In the genomic region with DNA sequence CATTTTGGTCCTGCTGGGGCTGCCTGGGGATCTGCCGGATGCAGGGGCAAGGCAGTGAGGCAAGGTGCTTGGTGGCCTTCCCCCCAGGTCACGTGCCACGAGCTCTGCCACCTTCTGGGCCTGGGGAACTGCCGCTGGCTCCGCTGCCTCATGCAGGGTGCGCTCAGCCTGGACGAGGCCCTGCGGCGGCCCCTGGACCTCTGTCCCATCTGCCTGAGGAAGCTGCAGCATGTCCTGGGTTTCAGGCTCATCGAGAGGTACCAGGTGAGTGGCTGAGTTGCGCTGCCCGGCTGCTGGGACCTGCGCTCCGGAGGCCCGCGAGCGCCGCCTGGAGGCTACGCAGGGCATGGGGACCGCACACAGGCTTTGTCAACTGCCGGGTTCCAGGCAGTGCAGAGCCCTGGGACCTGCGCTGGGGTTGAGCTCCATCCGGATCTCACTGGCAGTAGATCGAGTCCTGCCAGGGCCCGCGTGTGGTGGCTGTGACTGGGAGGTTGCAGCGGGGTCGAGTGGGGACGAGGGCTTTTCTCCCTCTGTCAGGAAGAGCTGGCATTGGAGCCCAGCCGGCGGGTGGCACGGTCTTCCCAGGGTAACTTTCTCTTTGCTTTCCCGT, we compare ENCODE assay signal across 8 cellular contexts. TPM values are rescaled to one million over a fixed set of nuclear protein-coding genes. Genes with fewer than 3 reads are reported as not detected.
DNase-seq lines count a peak whose midpoint lies in the region; FAIRE-seq and TF ChIP-seq lines count a peak whose summit lies in the region.

No MANE protein-coding gene starts in this region.

- H3K27ac ChIP-seq in HEK293 (ENCODE audit: extremely low read depth, low read depth, low read length): no peak overlapping the region
- H3K27ac ChIP-seq in colonic mucosa: no peak overlapping the region

- H3K36me3 ChIP-seq in HEK293 (ENCODE audit: control insufficient read depth in 2 of 2, insufficient read depth in 1 of 2, low read length in 2 of 2): no peaks in the 10 kb centered on the region
- H3K36me3 ChIP-seq in colonic mucosa: no peaks in the 10 kb centered on the region

- no peaks in the 10 kb centered on the region for H3K9me3 ChIP-seq in HEK293 (ENCODE audit: control insufficient read depth, insufficient read depth, low read depth, low read length)
- no peaks in the 10 kb centered on the region for H3K9me3 ChIP-seq in colonic mucosa

- H3K4me1 ChIP-seq in HEK293 (ENCODE audit: control insufficient read depth, insufficient read depth, low read length) (no peaks in the 10 kb centered on the region), colonic mucosa (no peaks in the 10 kb centered on the region)

- TF ChIP-seq CTCF in HEK293 (tag by site-specific recombination; IDR thresholded peaks at IDR 0.05) (peak; percentile 79), colonic mucosa (IDR thresholded peaks at IDR 0.05) (peak; percentile 91)

- no peak for FAIRE-seq in GM12892 (lab: Jason Lieb, UNC)

- intact Hi-C loops in colonic mucosa (cut with DNase I): no loop called here

- TF ChIP-seq POLR2A in GM12892 (IDR thresholded peaks at IDR 0.05; ENCODE audit: low read depth, low read length): 0 out of 2 replicates have a peak, but pooled peaks have one; percentile 26

- POLR2A ChIA-PET in HEK293 (lab: Yijun Ruan, JAX): interaction anchor here (0.6 kb wide), 1 partner anchor 1140 kb away, joined by 3 read pairs; a partner anchor contains a TSS

- H3K4me3 ChIP-seq in HEK293 (ENCODE audit: low read depth, low read length) (no peak overlapping the region), colonic mucosa (no peak overlapping the region)

- peak; percentile 90 for DNase-seq in GM12892 (ENCODE audit: insufficient read length)
- DNase-seq in NCI-H1048 (lab: John Stamatoyannopoulos, UW): peak; percentile 21
- DNase-seq in activated CD4-positive, alpha-beta T cell treated with anti-CD3 and anti-CD28 coated beads for 48 hours: peak; percentile 87
- DNase-seq in colonic mucosa: peak; percentile 76
- DNase-seq in medulla oblongata (ENCODE audit: extremely low spot score): peak; percentile 76
- DNase-seq in stimulated activated CD8-positive, alpha-beta memory T cell treated with anti-CD3 and anti-CD28 coated beads, Interleukin-12 subunit alpha, Interleukin-12 subunit beta, amount 100 ng/mL, for 4 hours (ENCODE audit: low read depth): peak; percentile 62
- no peak for DNase-seq in glomerular visceral epithelial cell (ENCODE audit: extremely low spot score)

- CTCF ChIA-PET in HEK293 (lab: Yijun Ruan, JAX): interaction anchor here (0.5 to 5.2 kb wide), 42 partner anchors 9 to 1025 kb away, joined by 3 to 39 read pairs (median 4); a partner anchor contains a TSS

- H3K9ac ChIP-seq in colonic mucosa (ENCODE audit: low read depth in 2 of 2, low read length in 2 of 2): peak overlapping the region; percentile 30 to 38

- H3K27me3 ChIP-seq in colonic mucosa: no peaks in the 10 kb centered on the region

TF ChIP-seq in HEK293, 187 proteins besides CTCF, POLR2A, EP300 and RAD21 (continues in another document):
- TF ChIP-seq SP2 (tag by site-specific recombination; IDR thresholded peaks at IDR 0.05) (no peak), ZNF175 (tag by site-specific recombination; IDR thresholded peaks at IDR 0.05) (no peak), ZNF37A (tag by site-specific recombination; IDR thresholded peaks at IDR 0.05) (no peak), ZNF654 (tag by site-specific recombination; IDR thresholded peaks at IDR 0.05; ENCODE audit: low read depth) (peak; percentile 29; the same call in 1 of the 2 replicates), ZNF366 (tag by site-specific recombination; conservative IDR thresholded peaks at IDR 0.05) (no peak), ZNF248 (tag by site-specific recombination; IDR thresholded peaks at IDR 0.05) (no peak), HOXD13 (CRISPR knock-in tag; IDR thresholded peaks at IDR 0.05; ENCODE audit: borderline replicate concordance) (no peak), ZNF423 (tag by site-specific recombination; IDR thresholded peaks at IDR 0.05) (no peak), RBAK (tag by site-specific recombination; IDR thresholded peaks at IDR 0.05) (no peak)
- TF ChIP-seq, protein P1, sequence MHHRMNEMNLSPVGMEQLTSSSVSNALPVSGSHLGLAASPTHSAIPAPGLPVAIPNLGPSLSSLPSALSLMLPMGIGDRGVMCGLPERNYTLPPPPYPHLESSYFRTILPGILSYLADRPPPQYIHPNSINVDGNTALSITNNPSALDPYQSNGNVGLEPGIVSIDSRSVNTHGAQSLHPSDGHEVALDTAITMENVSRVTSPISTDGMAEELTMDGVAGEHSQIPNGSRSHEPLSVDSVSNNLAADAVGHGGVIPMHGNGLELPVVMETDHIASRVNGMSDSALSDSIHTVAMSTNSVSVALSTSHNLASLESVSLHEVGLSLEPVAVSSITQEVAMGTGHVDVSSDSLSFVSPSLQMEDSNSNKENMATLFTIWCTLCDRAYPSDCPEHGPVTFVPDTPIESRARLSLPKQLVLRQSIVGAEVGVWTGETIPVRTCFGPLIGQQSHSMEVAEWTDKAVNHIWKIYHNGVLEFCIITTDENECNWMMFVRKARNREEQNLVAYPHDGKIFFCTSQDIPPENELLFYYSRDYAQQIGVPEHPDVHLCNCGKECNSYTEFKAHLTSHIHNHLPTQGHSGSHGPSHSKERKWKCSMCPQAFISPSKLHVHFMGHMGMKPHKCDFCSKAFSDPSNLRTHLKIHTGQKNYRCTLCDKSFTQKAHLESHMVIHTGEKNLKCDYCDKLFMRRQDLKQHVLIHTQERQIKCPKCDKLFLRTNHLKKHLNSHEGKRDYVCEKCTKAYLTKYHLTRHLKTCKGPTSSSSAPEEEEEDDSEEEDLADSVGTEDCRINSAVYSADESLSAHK (tag by site-specific recombination; IDR thresholded peaks at IDR 0.05): no peak
- TF ChIP-seq, protein P2, sequence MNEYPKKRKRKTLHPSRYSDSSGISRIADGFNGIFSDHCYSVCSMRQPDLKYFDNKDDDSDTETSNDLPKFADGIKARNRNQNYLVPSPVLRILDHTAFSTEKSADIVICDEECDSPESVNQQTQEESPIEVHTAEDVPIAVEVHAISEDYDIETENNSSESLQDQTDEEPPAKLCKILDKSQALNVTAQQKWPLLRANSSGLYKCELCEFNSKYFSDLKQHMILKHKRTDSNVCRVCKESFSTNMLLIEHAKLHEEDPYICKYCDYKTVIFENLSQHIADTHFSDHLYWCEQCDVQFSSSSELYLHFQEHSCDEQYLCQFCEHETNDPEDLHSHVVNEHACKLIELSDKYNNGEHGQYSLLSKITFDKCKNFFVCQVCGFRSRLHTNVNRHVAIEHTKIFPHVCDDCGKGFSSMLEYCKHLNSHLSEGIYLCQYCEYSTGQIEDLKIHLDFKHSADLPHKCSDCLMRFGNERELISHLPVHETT (tag by site-specific recombination; IDR thresholded peaks at IDR 0.05): no peak
- TF ChIP-seq, protein P3, sequence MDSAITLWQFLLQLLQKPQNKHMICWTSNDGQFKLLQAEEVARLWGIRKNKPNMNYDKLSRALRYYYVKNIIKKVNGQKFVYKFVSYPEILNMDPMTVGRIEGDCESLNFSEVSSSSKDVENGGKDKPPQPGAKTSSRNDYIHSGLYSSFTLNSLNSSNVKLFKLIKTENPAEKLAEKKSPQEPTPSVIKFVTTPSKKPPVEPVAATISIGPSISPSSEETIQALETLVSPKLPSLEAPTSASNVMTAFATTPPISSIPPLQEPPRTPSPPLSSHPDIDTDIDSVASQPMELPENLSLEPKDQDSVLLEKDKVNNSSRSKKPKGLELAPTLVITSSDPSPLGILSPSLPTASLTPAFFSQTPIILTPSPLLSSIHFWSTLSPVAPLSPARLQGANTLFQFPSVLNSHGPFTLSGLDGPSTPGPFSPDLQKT (IDR thresholded peaks at IDR 0.05; ENCODE audit: borderline replicate concordance, low read depth, low read length): no peak
- TF ChIP-seq, protein P4, sequence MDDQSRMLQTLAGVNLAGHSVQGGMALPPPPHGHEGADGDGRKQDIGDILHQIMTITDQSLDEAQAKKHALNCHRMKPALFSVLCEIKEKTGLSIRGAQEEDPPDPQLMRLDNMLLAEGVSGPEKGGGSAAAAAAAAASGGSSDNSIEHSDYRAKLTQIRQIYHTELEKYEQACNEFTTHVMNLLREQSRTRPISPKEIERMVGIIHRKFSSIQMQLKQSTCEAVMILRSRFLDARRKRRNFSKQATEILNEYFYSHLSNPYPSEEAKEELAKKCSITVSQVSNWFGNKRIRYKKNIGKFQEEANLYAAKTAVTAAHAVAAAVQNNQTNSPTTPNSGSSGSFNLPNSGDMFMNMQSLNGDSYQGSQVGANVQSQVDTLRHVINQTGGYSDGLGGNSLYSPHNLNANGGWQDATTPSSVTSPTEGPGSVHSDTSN (CRISPR knock-in tag; IDR thresholded peaks at IDR 0.05): peak; percentile 80
- TF ChIP-seq, protein P5, sequence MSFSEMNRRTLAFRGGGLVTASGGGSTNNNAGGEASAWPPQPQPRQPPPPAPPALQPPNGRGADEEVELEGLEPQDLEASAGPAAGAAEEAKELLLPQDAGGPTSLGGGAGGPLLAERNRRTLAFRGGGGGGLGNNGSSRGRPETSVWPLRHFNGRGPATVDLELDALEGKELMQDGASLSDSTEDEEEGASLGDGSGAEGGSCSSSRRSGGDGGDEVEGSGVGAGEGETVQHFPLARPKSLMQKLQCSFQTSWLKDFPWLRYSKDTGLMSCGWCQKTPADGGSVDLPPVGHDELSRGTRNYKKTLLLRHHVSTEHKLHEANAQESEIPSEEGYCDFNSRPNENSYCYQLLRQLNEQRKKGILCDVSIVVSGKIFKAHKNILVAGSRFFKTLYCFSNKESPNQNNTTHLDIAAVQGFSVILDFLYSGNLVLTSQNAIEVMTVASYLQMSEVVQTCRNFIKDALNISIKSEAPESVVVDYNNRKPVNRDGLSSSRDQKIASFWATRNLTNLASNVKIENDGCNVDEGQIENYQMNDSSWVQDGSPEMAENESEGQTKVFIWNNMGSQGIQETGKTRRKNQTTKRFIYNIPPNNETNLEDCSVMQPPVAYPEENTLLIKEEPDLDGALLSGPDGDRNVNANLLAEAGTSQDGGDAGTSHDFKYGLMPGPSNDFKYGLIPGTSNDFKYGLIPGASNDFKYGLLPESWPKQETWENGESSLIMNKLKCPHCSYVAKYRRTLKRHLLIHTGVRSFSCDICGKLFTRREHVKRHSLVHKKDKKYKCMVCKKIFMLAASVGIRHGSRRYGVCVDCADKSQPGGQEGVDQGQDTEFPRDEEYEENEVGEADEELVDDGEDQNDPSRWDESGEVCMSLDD (tag by site-specific recombination; IDR thresholded peaks at IDR 0.05): no peak
- TF ChIP-seq, protein P6, sequence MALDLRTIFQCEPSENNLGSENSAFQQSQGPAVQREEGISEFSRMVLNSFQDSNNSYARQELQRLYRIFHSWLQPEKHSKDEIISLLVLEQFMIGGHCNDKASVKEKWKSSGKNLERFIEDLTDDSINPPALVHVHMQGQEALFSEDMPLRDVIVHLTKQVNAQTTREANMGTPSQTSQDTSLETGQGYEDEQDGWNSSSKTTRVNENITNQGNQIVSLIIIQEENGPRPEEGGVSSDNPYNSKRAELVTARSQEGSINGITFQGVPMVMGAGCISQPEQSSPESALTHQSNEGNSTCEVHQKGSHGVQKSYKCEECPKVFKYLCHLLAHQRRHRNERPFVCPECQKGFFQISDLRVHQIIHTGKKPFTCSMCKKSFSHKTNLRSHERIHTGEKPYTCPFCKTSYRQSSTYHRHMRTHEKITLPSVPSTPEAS (tag by site-specific recombination; IDR thresholded peaks at IDR 0.05): no peak

RNA-seq across cellular contexts. Expression of a gene that starts 21.7 kb away (rescaled TPM):
- polyA plus RNA-seq in GM12892 (2012; ENCODE audit: missing spikeins): 1.4 TPM
- under 1 TPM in 1 of 2 donors, not detected in 1; 0.08 TPM for total RNA-seq in colonic mucosa
